In the genomic region with DNA sequence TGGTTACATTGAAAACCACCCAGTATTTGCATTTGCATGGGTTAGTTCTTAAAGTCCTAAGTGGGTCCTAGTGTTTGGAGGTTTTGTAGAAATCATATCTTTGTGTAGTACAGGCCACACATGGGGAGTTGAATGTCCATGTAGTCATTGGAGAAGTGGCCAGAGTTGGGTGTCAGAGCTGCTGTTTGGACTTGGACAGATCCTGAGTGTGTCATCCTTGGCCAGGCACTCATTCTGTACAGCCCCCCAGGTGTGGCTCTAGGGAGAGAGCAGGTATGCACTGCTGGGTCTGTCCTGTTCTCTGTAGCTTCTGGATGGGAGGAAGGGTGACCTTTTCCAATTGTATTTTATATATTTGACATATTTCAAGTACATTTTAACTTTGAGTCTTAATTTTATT, we compare ENCODE assay signal across 18 cellular contexts.
DNase-seq lines count a peak whose midpoint lies in the region; ATAC-seq, FAIRE-seq and TF ChIP-seq lines count a peak whose summit lies in the region.
"Had no signal": no experiment of that assay in that cellular context is flagged by ENCODE, and none has a peak within 500 bp of the region (broad histone marks: within the 10 kb centered on the region; RNA-seq: fewer than 3 reads in every experiment).

No MANE protein-coding gene starts in this region.

- H3K4me1 Mint-ChIP-seq in CD4-positive, alpha-beta memory T cell, result peaks cover 37 to 78% (median 58%) of the 10 kb centered on the region in 4 donors
- H3K4me1 Mint-ChIP-seq in T-helper 17 cell (peaks cover 39% of the 10 kb centered on the region), immature natural killer cell (peaks cover 79 to 91% of the 10 kb centered on the region in 2 donors), natural killer cell (peaks cover 69 to 75% of the 10 kb centered on the region in 2 donors), nephron progenitor cell (peaks cover 52% of the 10 kb centered on the region)
- peaks cover 9% of the 10 kb centered on the region for H3K4me1 Mint-ChIP-seq in activated CD4-positive, alpha-beta T cell treated with anti-CD3 and anti-CD28 coated beads, Interleukin-2, amount 10 ng/mL, durations not matched to agents 24 days and 14 days

- H3K27ac Mint-ChIP-seq in CD4-positive, alpha-beta memory T cell, result peak overlapping the region in 4 of 7 donors; percentile 10 to 78 (median 58)
- H3K27ac Mint-ChIP-seq in T-helper 17 cell (peak overlapping the region; percentile 59), immature natural killer cell (peak overlapping the region; percentile 16 to 78 (median 65)), natural killer cell (peak overlapping the region; percentile 9 to 83), nephron progenitor cell (no peak overlapping the region)
- H3K27ac Mint-ChIP-seq in activated CD4-positive, alpha-beta T cell treated with anti-CD3 and anti-CD28 coated beads, Interleukin-2, amount 10 ng/mL, durations not matched to agents 24 days and 14 days, result no peak overlapping the region

- no peak overlapping the region for H3K4me3 Mint-ChIP-seq in CD4-positive, alpha-beta memory T cell
- H3K4me3 Mint-ChIP-seq in T-helper 17 cell, result no peak overlapping the region
- H3K4me3 Mint-ChIP-seq in immature natural killer cell, result no peak overlapping the region
- H3K4me3 Mint-ChIP-seq in natural killer cell, result no peak overlapping the region
- no peak overlapping the region for H3K4me3 Mint-ChIP-seq in activated CD4-positive, alpha-beta T cell treated with anti-CD3 and anti-CD28 coated beads, Interleukin-2, amount 10 ng/mL, durations not matched to agents 24 days and 14 days
- H3K4me3 Mint-ChIP-seq in nephron progenitor cell, result no peak overlapping the region

- no peaks in the 10 kb centered on the region for H3K9me3 Mint-ChIP-seq in CD4-positive, alpha-beta memory T cell
- no peaks in the 10 kb centered on the region for H3K9me3 Mint-ChIP-seq in immature natural killer cell
- H3K9me3 Mint-ChIP-seq in natural killer cell, result no peaks in the 10 kb centered on the region
- H3K9me3 Mint-ChIP-seq in activated CD4-positive, alpha-beta T cell treated with anti-CD3 and anti-CD28 coated beads, Interleukin-2, amount 10 ng/mL, durations not matched to agents 24 days and 14 days, result no peaks in the 10 kb centered on the region
- H3K9me3 Mint-ChIP-seq in nephron progenitor cell, result no peaks in the 10 kb centered on the region
- H3K9me3 Mint-ChIP-seq: CD8-positive, alpha-beta memory T cell had no signal

- POLR2A ChIA-PET in CD4-positive, alpha-beta memory T cell (lab: Charles Lee; ENCODE audit: partially characterized antibody), result interaction anchor here (0.9 to 2.0 kb wide), 3 partner anchors 12 to 82 kb away, joined by 3 to 8 read pairs (median 3); no protein-coding TSS in a partner anchor

- H3K27me3 Mint-ChIP-seq in CD4-positive, alpha-beta memory T cell, result no peaks in the 10 kb centered on the region
- H3K27me3 Mint-ChIP-seq in T-helper 17 cell (no peaks in the 10 kb centered on the region), immature natural killer cell (ENCODE audit: low read depth in 3 of 3) (peaks cover 0 to 4% (median 0%) of the 10 kb centered on the region in 3 donors), natural killer cell (ENCODE audit: low read depth in 2 of 2) (no peaks in the 10 kb centered on the region), nephron progenitor cell (ENCODE audit: low read depth, poor library complexity) (no peaks in the 10 kb centered on the region)
- H3K27me3 Mint-ChIP-seq in activated CD4-positive, alpha-beta T cell treated with anti-CD3 and anti-CD28 coated beads, Interleukin-2, amount 10 ng/mL, durations not matched to agents 24 days and 14 days, result no peaks in the 10 kb centered on the region
- H3K27me3 Mint-ChIP-seq: CD8-positive, alpha-beta memory T cell had no signal

- FAIRE-seq in RCC 7860 (lab: Jason Lieb, UNC), result no peak
- FAIRE-seq: A549, GM12892, HTR-8/SVneo had no signal

- peaks cover 5 to 18% of the 10 kb centered on the region in 2 donors for H3K36me3 Mint-ChIP-seq in CD4-positive, alpha-beta memory T cell
- H3K36me3 Mint-ChIP-seq in T-helper 17 cell (ENCODE audit: low read depth), result no peaks in the 10 kb centered on the region
- peaks cover 0 to 3% (median 0%) of the 10 kb centered on the region in 3 donors for H3K36me3 Mint-ChIP-seq in immature natural killer cell
- no peaks in the 10 kb centered on the region for H3K36me3 Mint-ChIP-seq in natural killer cell
- peaks cover 13% of the 10 kb centered on the region for H3K36me3 Mint-ChIP-seq in activated CD4-positive, alpha-beta T cell treated with anti-CD3 and anti-CD28 coated beads, Interleukin-2, amount 10 ng/mL, durations not matched to agents 24 days and 14 days (ENCODE audit: low read depth)
- peaks cover 5% of the 10 kb centered on the region for H3K36me3 Mint-ChIP-seq in nephron progenitor cell (ENCODE audit: low read depth)

- TF ChIP-seq CTCF in natural killer cell (IDR thresholded peaks at IDR 0.05), result no peak
- no peak for TF ChIP-seq CTCF in nephron progenitor cell (IDR thresholded peaks at IDR 0.05)

- ATAC-seq in T-helper 17 cell (no peak), natural killer cell (no peak)
- ATAC-seq: A549 had no signal

- no peak for DNase-seq in CD4-positive, alpha-beta memory T cell
- DNase-seq in T-helper 17 cell, result no peak
- no peak for DNase-seq in immature natural killer cell
- no peak for DNase-seq in natural killer cell
- DNase-seq in RCC 7860 (ENCODE audit: low spot score), result no peak
- no peak for DNase-seq in activated CD4-positive, alpha-beta T cell treated with anti-CD3 and anti-CD28 coated beads, Interleukin-2, amount 10 ng/mL, durations not matched to agents 24 days and 14 days
- no peak for DNase-seq in nephron progenitor cell
- DNase-seq in H4 (ENCODE audit: low spot score), result no peak
- DNase-seq: BE2C; Caco-2; CD8-positive, alpha-beta memory T cell; DND-41; GDM1; H7 had no signal

- H3K27me3 ChIP-seq in CD4-positive, alpha-beta memory T cell (ENCODE audit: insufficient read depth, low read length), result no peaks in the 10 kb centered on the region
- H3K27me3 ChIP-seq: BE2C had no signal

- H3K4me3 ChIP-seq in CD4-positive, alpha-beta memory T cell (ENCODE audit: low read length in 2 of 2), result no peak overlapping the region
- H3K4me3 ChIP-seq: A549 had no signal

- H3K27ac ChIP-seq in CD4-positive, alpha-beta memory T cell (ENCODE audit: low read depth, low read length), result no peak overlapping the region
- H3K27ac ChIP-seq: A549, C4-2B had no signal

- intact Hi-C loops in CD4-positive, alpha-beta memory T cell (cut with micrococcal nuclease), result no loop called here
- intact Hi-C loops in natural killer cell (cut with micrococcal nuclease), result no loop called here
- intact Hi-C loops in activated CD4-positive, alpha-beta T cell treated with anti-CD3 and anti-CD28 coated beads, Interleukin-2, amount 10 ng/mL, durations not matched to agents 24 days and 14 days (cut with micrococcal nuclease), result no loop called here

- no peaks in the 10 kb centered on the region for H3K9me3 ChIP-seq in CD4-positive, alpha-beta memory T cell (ENCODE audit: control insufficient read depth in 1 of 2, low read length in 2 of 2)
- no peaks in the 10 kb centered on the region for H3K9me3 ChIP-seq in T-helper 17 cell (ENCODE audit: control insufficient read depth, low read length, poor library complexity, severe bottlenecking)
- H3K9me3 ChIP-seq: A549, BE2C, Caco-2 had no signal

- no peaks in the 10 kb centered on the region for H3K36me3 ChIP-seq in CD4-positive, alpha-beta memory T cell (ENCODE audit: insufficient read depth, low read length)
- H3K36me3 ChIP-seq: BE2C had no signal

- CTCF ChIA-PET in CD4-positive, alpha-beta memory T cell (lab: Charles Lee; ENCODE audit: partially characterized antibody), result interaction anchor here (0.6 kb wide), 1 partner anchor 82 kb away, joined by 3 read pairs; no protein-coding TSS in a partner anchor

- peaks cover 23% of the 10 kb centered on the region for H3K4me1 ChIP-seq in CD4-positive, alpha-beta memory T cell (ENCODE audit: insufficient read depth, low read length)
- H3K4me1 ChIP-seq: A549, BE2C had no signal

Comparison
In these comparisons a context has a peak if more than half of its experiments do, and no peak if none do; other contexts are left out.
1. H3K27ac Mint-ChIP-seq: peak in CD4-positive, alpha-beta memory T cell (4 of 7), T-helper 17 cell (single experiment), immature natural killer cell (6 of 6) and natural killer cell (2 of 2); none in activated CD4-positive, alpha-beta T cell treated with anti-CD3 and anti-CD28 coated beads, Interleukin-2, amount 10 ng/mL, durations not matched to agents 24 days and 14 days (single experiment) and nephron progenitor cell (single experiment).